Comparison of ENCODE assay signal across 12 cellular contexts in the genomic region with DNA sequence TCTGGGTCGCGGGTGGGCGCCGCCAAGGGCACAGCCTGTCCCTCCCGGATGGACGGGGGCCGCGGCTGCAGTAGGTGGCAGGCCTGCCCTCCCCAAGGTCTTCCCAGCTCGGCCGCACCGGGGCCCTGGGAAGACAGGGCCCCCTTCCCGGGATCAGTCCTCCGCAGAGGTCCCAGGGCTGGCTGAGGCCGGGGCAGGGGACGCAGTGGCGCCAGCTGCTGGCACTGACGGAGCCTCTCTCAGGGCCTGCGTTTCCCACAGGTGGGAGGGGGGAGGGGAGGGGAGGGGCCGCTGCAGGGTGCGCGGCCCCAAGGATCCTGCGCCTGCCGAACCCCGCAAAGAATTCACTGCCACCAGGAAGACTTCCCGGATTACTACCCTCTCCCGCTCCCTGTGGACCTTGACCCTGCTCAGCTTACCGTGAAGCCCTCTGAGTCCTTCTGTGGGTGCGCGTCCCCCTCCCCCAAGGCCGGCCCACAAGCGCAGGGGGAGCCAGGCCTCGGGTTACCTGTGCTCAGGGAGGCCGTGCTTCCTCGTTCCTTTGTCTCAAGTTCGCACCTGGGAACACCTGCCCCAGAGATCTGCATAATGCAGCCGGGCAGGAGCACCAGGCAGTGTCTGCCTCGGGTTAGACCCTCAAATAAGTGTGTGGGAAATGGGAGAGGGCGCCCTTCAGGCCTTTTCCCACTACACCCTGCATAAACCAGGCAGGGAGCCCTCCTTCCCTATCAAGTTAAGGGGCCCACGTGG. TPM values are rescaled to one million over a fixed set of nuclear protein-coding genes. Genes with fewer than 3 reads are reported as not detected.
DNase-seq lines count a peak whose midpoint lies in the region; ATAC-seq, FAIRE-seq and TF ChIP-seq lines count a peak whose summit lies in the region.
"Had no signal": no experiment of that assay in that cellular context is flagged by ENCODE, and none has a peak within 500 bp of the region (broad histone marks: within the 10 kb centered on the region; RNA-seq: fewer than 3 reads in every experiment).

No MANE protein-coding gene starts in this region.

- peaks cover 1% of the 10 kb centered on the region for H3K36me3 Mint-ChIP-seq in activated naive CD4-positive, alpha-beta T cell treated with anti-CD3 and anti-CD28 coated beads, Interleukin-2, amount 50 U/mL, for 24 hours

- H3K4me3 Mint-ChIP-seq in activated naive CD4-positive, alpha-beta T cell treated with anti-CD3 and anti-CD28 coated beads, Interleukin-2, amount 50 U/mL, for 24 hours, result peak overlapping the region; percentile 55

- no peak for FAIRE-seq in GM12878 (lab: Jason Lieb, UNC)
- FAIRE-seq: GM18507 had no signal

- no peak overlapping the region for H3K4me2 ChIP-seq in GM12878 (ENCODE audit: control insufficient read depth, insufficient read depth)
- H3K4me2 ChIP-seq: BLaER1 had no signal

- POLR2A ChIA-PET in GM12878 (lab: Charles Lee), result no interaction called here

- TF ChIP-seq EP300 in GM12878 (IDR thresholded peaks at IDR 0.05; ENCODE audit: borderline replicate concordance in 1 of 2, control insufficient read depth in 1 of 2, low read depth in 2 of 2, low read length in 2 of 2) (no peak), transverse colon (IDR thresholded peaks at IDR 0.05; ENCODE audit: low read depth) (no peak)

- H3K4me3 ChIP-seq in GM12878 (no peak overlapping the region), transverse colon (peak overlapping the region in 3 of 4 donors; percentile 24 to 46 (median 39))
- H3K4me3 ChIP-seq: BLaER1, tibial nerve had no signal

- peaks cover 7% of the 10 kb centered on the region for H3K27me3 Mint-ChIP-seq in activated naive CD4-positive, alpha-beta T cell treated with anti-CD3 and anti-CD28 coated beads, Interleukin-2, amount 50 U/mL, for 24 hours

- no peak for TF ChIP-seq RAD21 in GM12878 (IDR thresholded peaks at IDR 0.05; ENCODE audit: insufficient read depth, low read depth, low read length)

- no peak overlapping the region for H3K27ac Mint-ChIP-seq in activated naive CD4-positive, alpha-beta T cell treated with anti-CD3 and anti-CD28 coated beads, Interleukin-2, amount 50 U/mL, for 24 hours

- ATAC-seq in GM12878, result peak; percentile 36
- no peak for ATAC-seq in GM21447 (IDR thresholded peaks at IDR 0.05; ENCODE audit: unreplicated experiment)

- H3K4me1 ChIP-seq in GM12878 (ENCODE audit: control insufficient read depth, insufficient read depth, low read length) (no peaks in the 10 kb centered on the region), transverse colon (peaks cover 6 to 24% (median 11%) of the 10 kb centered on the region in 4 donors)

- peaks cover 21% of the 10 kb centered on the region for H3K4me1 Mint-ChIP-seq in activated naive CD4-positive, alpha-beta T cell treated with anti-CD3 and anti-CD28 coated beads, Interleukin-2, amount 50 U/mL, for 24 hours

- in situ Hi-C loops in GM12878 (cut with MboI), result no loop called here
- in situ Hi-C loops in transverse colon (cut with MboI; ENCODE audit: low pct_ligation_motif_present in 1 of 4, low pct_unique_long_range_greater_than_20kb in 1 of 4, low sequenced_read_pairs in 3 of 4), result no loop called here
- in situ Hi-C loops in KBM-7 (cut with MboI; ENCODE audit: low pct_unique_long_range_greater_than_20kb, low sequenced_read_pairs), result no loop called here

- DNase-seq in activated naive CD4-positive, alpha-beta T cell treated with anti-CD3 and anti-CD28 coated beads, Interleukin-2, amount 50 U/mL, for 16 hours, result no peak
- DNase-seq in GM12878 (ENCODE audit: low read depth, low spot score) (no peak), left kidney (ENCODE audit: low read depth, low spot score) (peak; percentile 82), transverse colon (peak; percentile 64), NCI-H1105 treated with DMSO at 0.1 percent for 48 hours (lab: John Stamatoyannopoulos, UW) (no peak), KBM-7 (no peak)
- DNase-seq: dermis blood vessel endothelial cell had no signal

- intact Hi-C loops in GM12878 (cut with micrococcal nuclease; ENCODE audit: unreplicated experiment) (no loop called here), transverse colon (cut with DNase I; ENCODE audit: low total_unique reads) (no loop called here)

- WGBS in GM12878 (ENCODE audit: insufficient coverage, insufficient replicate concordance, low lambda C conversion rate, missing lambda C conversion rate), result 36% methylated on average over 33 of the region's 39 CpGs
- WGBS in transverse colon (ENCODE audit: low coverage in 1 of 2), 2 donors, result 30% methylated on average over 28 of the region's 39 CpGs; no CpG with 5 or more reads in 1 of the 2 donors

- TF ChIP-seq POLR2A in GM12878 (IDR thresholded peaks at IDR 0.05; ENCODE audit: low read depth, low read length), result no peak
- no peak for TF ChIP-seq POLR2A in transverse colon (IDR thresholded peaks at IDR 0.05)

- H3K9ac ChIP-seq in GM12878 (ENCODE audit: control insufficient read depth, insufficient read depth, low read length), result no peak overlapping the region
- H3K9ac ChIP-seq: BLaER1 had no signal

- no peaks in the 10 kb centered on the region for H3K79me2 ChIP-seq in GM12878 (ENCODE audit: control insufficient read depth, insufficient read depth, low read length)

- H3K9me3 Mint-ChIP-seq in activated naive CD4-positive, alpha-beta T cell treated with anti-CD3 and anti-CD28 coated beads, Interleukin-2, amount 50 U/mL, for 24 hours, result no peaks in the 10 kb centered on the region

- H3K27ac ChIP-seq in GM12878 (ENCODE audit: control insufficient read depth, insufficient read depth), result no peak overlapping the region
- peak overlapping the region in 2 of 4 donors; percentile 10 to 12 for H3K27ac ChIP-seq in transverse colon
- H3K27ac ChIP-seq: BLaER1, tibial nerve had no signal

- TF ChIP-seq CTCF in GM12878 (IDR thresholded peaks at IDR 0.05 in 2 of 3, conservative IDR thresholded peaks at IDR 0.05 in 1 of 3; ENCODE audit: control insufficient read depth in 2 of 3, extremely low read depth in 1 of 3, insufficient read depth in 1 of 3, low read depth in 3 of 3, low read length in 3 of 3) (no peak), transverse colon (IDR thresholded peaks at IDR 0.05) (no peak)

- BruUV-seq in GM12878 (replicated peaks; lab: Mats Ljungman, UMichigan), result no TSS peak

- H2AFZ ChIP-seq in GM12878 (ENCODE audit: control insufficient read depth, low read depth, low read length), result no peak overlapping the region

- H3K36me3 ChIP-seq in GM12878 (ENCODE audit: control insufficient read depth in 2 of 2, insufficient read depth in 2 of 2, low read length in 1 of 2) (no peaks in the 10 kb centered on the region), transverse colon (no peaks in the 10 kb centered on the region)
- H3K36me3 ChIP-seq: BLaER1 had no signal

- H3K27me3 ChIP-seq in GM12878 (replicated peaks in 1 of 2; ENCODE audit: control insufficient read depth in 2 of 2, insufficient read depth in 2 of 2, low read length in 1 of 2) (peaks cover 1 to 6% of the 10 kb centered on the region in 2 experiments; a peak in 3 of 4 replicates), transverse colon (peaks cover 26% of the 10 kb centered on the region)

- CTCF ChIA-PET in GM12878 (lab: Yijun Ruan, JAX), result no interaction called here

- H4K20me1 ChIP-seq in GM12878 (ENCODE audit: control insufficient read depth, insufficient read depth), result no peaks in the 10 kb centered on the region

- RAD21 ChIA-PET in GM12878 (lab: Charles Lee; ENCODE audit: unreplicated experiment), result no interaction called here

- H3K9me3 ChIP-seq in GM12878 (replicated peaks; ENCODE audit: control insufficient read depth, insufficient read depth, low read length) (no peaks in the 10 kb centered on the region), transverse colon (no peaks in the 10 kb centered on the region)
- H3K9me3 ChIP-seq: BLaER1, tibial nerve had no signal

- SMC1A ChIA-PET in GM12878 (lab: Charles Lee; ENCODE audit: uncharacterized antibody, unreplicated experiment), result no interaction called here

RNA-seq across cellular contexts. Expression of gene LZTS3, which starts 5.1 kb away (rescaled TPM):
- total RNA-seq in GM12878 (2013; cell fraction: nucleolus; rRNA removed), result 4.6 and 5.1 TPM in 2 replicates
- total RNA-seq in GM12878 (2014; rRNA removed), result 0.33 and 0.56 TPM in 2 replicates
- 0.18 TPM in 2 replicates for total RNA-seq in GM12878 (2014; rRNA removed; fragmentation: Illumina TruSeq; extraction: Trizol)
- 0.44 and 0.48 TPM in 2 replicates for total RNA-seq in GM12878 (2021)
- 0.68 TPM for polyA plus RNA-seq in GM12878 (2011; ENCODE audit: low read depth)
- 0.37 and 0.64 TPM in 2 replicates for polyA plus RNA-seq in GM12878 (2011; rRNA removed)
- polyA plus RNA-seq in GM12878 (2011; cell fraction: cytosol; rRNA removed), result 0.90 and 0.95 TPM in 2 replicates
- 3.2 and 3.5 TPM in 2 replicates for polyA plus RNA-seq in GM12878 (2011; cell fraction: nucleus; rRNA removed)
- polyA plus RNA-seq in GM12878 (2012), result 1.4 and 1.7 TPM in 2 replicates
- polyA plus RNA-seq in GM12878 (2014; fragmentation: Illumina TruSeq; extraction: Trizol), result 0.08 and 0.26 TPM in 2 replicates
- polyA plus RNA-seq in GM12878 (2014; fragmentation: Nextera tagmentation; extraction: Ambion mirVana), result under 1 TPM; 0.03 to 0.04 TPM
- polyA plus RNA-seq in GM12878 (2014; rRNA removed), result 0.48 and 0.90 TPM in 2 replicates
- under 1 TPM; 0.08 to 0.11 TPM for polyA plus RNA-seq in GM12878 (2016; fragmentation: Nextera tagmentation; extraction: Ambion mirVana)
- 0.51 and 1.3 TPM in 2 replicates for polyA minus RNA-seq in GM12878 (2011; rRNA and poly(A)+ RNA removed)
- not detected in 2 replicates for polyA minus RNA-seq in GM12878 (2011; cell fraction: cytosol; rRNA and poly(A)+ RNA removed)
- 0.36 and 0.67 TPM in 2 replicates for polyA minus RNA-seq in GM12878 (2011; cell fraction: nucleus; rRNA and poly(A)+ RNA removed)
- 10 to 100 TPM in 2 of 4 donors, 1 to 10 TPM in 2; 9.0 to 13.5 (median 9.7) TPM for total RNA-seq in transverse colon

RNA-seq across cellular contexts. Expression of gene FASTKD5, which starts 8.6 kb away (rescaled TPM):
- 28.4 and 29.8 TPM in 2 replicates for total RNA-seq in GM12878 (2013; cell fraction: nucleolus; rRNA removed)
- total RNA-seq in GM12878 (2014; rRNA removed) (29.8 and 30.4 TPM in 2 replicates), GM12878 (2014; rRNA removed; fragmentation: Illumina TruSeq; extraction: Trizol) (27.0 and 30.0 TPM in 2 replicates), GM12878 (2021) (23.7 and 25.5 TPM in 2 replicates), transverse colon (10 to 100 TPM in 2 of 4 donors, 1 to 10 TPM in 2; 1.9 to 18.6 (median 9.8) TPM)
- 17.5 TPM for polyA plus RNA-seq in GM12878 (2011; ENCODE audit: low read depth)
- polyA plus RNA-seq in GM12878 (2011; rRNA removed) (33.7 and 34.7 TPM in 2 replicates), GM12878 (2014; fragmentation: Illumina TruSeq; extraction: Trizol) (30.0 and 31.4 TPM in 2 replicates), GM12878 (2014; fragmentation: Nextera tagmentation; extraction: Ambion mirVana) (10 to 100 TPM; 23.3 to 38.5 TPM), GM12878 (2014; rRNA removed) (24.0 and 28.0 TPM in 2 replicates), GM12878 (2016; fragmentation: Nextera tagmentation; extraction: Ambion mirVana) (10 to 100 TPM; 39.0 to 41.0 TPM)
- polyA plus RNA-seq in GM12878 (2011; cell fraction: cytosol; rRNA removed), result 19.8 and 23.6 TPM in 2 replicates
- polyA plus RNA-seq in GM12878 (2011; cell fraction: nucleus; rRNA removed), result 21.2 and 22.2 TPM in 2 replicates
- 15.4 and 16.5 TPM in 2 replicates for polyA plus RNA-seq in GM12878 (2012)
- 32.0 and 33.2 TPM in 2 replicates for polyA minus RNA-seq in GM12878 (2011; rRNA and poly(A)+ RNA removed)
- polyA minus RNA-seq in GM12878 (2011; cell fraction: cytosol; rRNA and poly(A)+ RNA removed), result 9.6 and 13.2 TPM in 2 replicates
- 10.4 and 14.2 TPM in 2 replicates for polyA minus RNA-seq in GM12878 (2011; cell fraction: nucleus; rRNA and poly(A)+ RNA removed)

RNA-seq across cellular contexts. Expression of gene UBOX5, which starts 8.6 kb away (rescaled TPM):
- total RNA-seq in GM12878 (2013; cell fraction: nucleolus; rRNA removed), result 4.8 and 5.0 TPM in 2 replicates
- total RNA-seq in GM12878 (2014; rRNA removed) (3.9 and 4.0 TPM in 2 replicates), GM12878 (2014; rRNA removed; fragmentation: Illumina TruSeq; extraction: Trizol) (1.9 and 2.0 TPM in 2 replicates), GM12878 (2021) (4.4 and 5.5 TPM in 2 replicates), transverse colon (10 to 100 TPM in 2 of 4 donors, 1 to 10 TPM in 2; 5.7 to 17.9 (median 11.7) TPM)
- 1.8 TPM for polyA plus RNA-seq in GM12878 (2011; ENCODE audit: low read depth)
- polyA plus RNA-seq in GM12878 (2011; rRNA removed) (1.5 and 1.7 TPM in 2 replicates), GM12878 (2014; fragmentation: Illumina TruSeq; extraction: Trizol) (1.8 and 2.7 TPM in 2 replicates), GM12878 (2014; fragmentation: Nextera tagmentation; extraction: Ambion mirVana) (under 1 TPM; 0.37 to 0.47 TPM), GM12878 (2014; rRNA removed) (2.6 and 2.8 TPM in 2 replicates), GM12878 (2016; fragmentation: Nextera tagmentation; extraction: Ambion mirVana) (1 to 10 TPM; 4.2 to 4.8 TPM)
- 2.2 and 2.4 TPM in 2 replicates for polyA plus RNA-seq in GM12878 (2011; cell fraction: cytosol; rRNA removed)
- polyA plus RNA-seq in GM12878 (2011; cell fraction: nucleus; rRNA removed), result 2.1 and 2.3 TPM in 2 replicates
- 3.0 and 4.2 TPM in 2 replicates for polyA plus RNA-seq in GM12878 (2012)
- 2.8 and 3.3 TPM in 2 replicates for polyA minus RNA-seq in GM12878 (2011; rRNA and poly(A)+ RNA removed)
- 1.1 and 1.9 TPM in 2 replicates for polyA minus RNA-seq in GM12878 (2011; cell fraction: cytosol; rRNA and poly(A)+ RNA removed)
- polyA minus RNA-seq in GM12878 (2011; cell fraction: nucleus; rRNA and poly(A)+ RNA removed), result 0.97 and 1.4 TPM in 2 replicates

RNA-seq across cellular contexts. Expression of gene DDRGK1, which starts 36.2 kb away (rescaled TPM):
- 81.6 and 86.8 TPM in 2 replicates for total RNA-seq in GM12878 (2013; cell fraction: nucleolus; rRNA removed)
- 38.7 and 41.1 TPM in 2 replicates for total RNA-seq in GM12878 (2014; rRNA removed)
- 28.3 and 31.2 TPM in 2 replicates for total RNA-seq in GM12878 (2014; rRNA removed; fragmentation: Illumina TruSeq; extraction: Trizol)
- total RNA-seq in GM12878 (2021), result 40.2 and 55.2 TPM in 2 replicates
- 25.0 TPM for polyA plus RNA-seq in GM12878 (2011; ENCODE audit: low read depth)
- polyA plus RNA-seq in GM12878 (2011; rRNA removed), result 27.8 and 40.7 TPM in 2 replicates
- 40.9 and 41.6 TPM in 2 replicates for polyA plus RNA-seq in GM12878 (2011; cell fraction: cytosol; rRNA removed)
- polyA plus RNA-seq in GM12878 (2011; cell fraction: nucleus; rRNA removed), result 77.0 and 80.1 TPM in 2 replicates
- polyA plus RNA-seq in GM12878 (2012), result 34.0 and 39.2 TPM in 2 replicates
- polyA plus RNA-seq in GM12878 (2014; fragmentation: Illumina TruSeq; extraction: Trizol), result 9.5 and 21.0 TPM in 2 replicates
- 1 to 10 TPM; 4.0 to 8.9 TPM for polyA plus RNA-seq in GM12878 (2014; fragmentation: Nextera tagmentation; extraction: Ambion mirVana)
- 40.8 and 45.0 TPM in 2 replicates for polyA plus RNA-seq in GM12878 (2014; rRNA removed)
- polyA plus RNA-seq in GM12878 (2016; fragmentation: Nextera tagmentation; extraction: Ambion mirVana), result 10 to 100 TPM; 42.0 to 49.5 TPM
- polyA minus RNA-seq in GM12878 (2011; rRNA and poly(A)+ RNA removed), result 14.2 and 17.7 TPM in 2 replicates
- 10.0 and 19.3 TPM in 2 replicates for polyA minus RNA-seq in GM12878 (2011; cell fraction: cytosol; rRNA and poly(A)+ RNA removed)
- polyA minus RNA-seq in GM12878 (2011; cell fraction: nucleus; rRNA and poly(A)+ RNA removed), result 10.9 and 14.4 TPM in 2 replicates
- 10 to 100 TPM; 47.0 to 85.6 (median 80.4) TPM for total RNA-seq in transverse colon

RNA-seq across cellular contexts. Expression of gene ITPA, which starts 41.0 kb away (rescaled TPM):
- 19.1 and 22.1 TPM in 2 replicates for total RNA-seq in GM12878 (2013; cell fraction: nucleolus; rRNA removed)
- total RNA-seq in GM12878 (2014; rRNA removed) (79.8 and 91.8 TPM in 2 replicates), GM12878 (2014; rRNA removed; fragmentation: Illumina TruSeq; extraction: Trizol) (46.5 and 48.4 TPM in 2 replicates), GM12878 (2021) (78.7 and 86.1 TPM in 2 replicates), transverse colon (10 to 100 TPM; 15.0 to 95.7 (median 39.6) TPM)
- 25.0 TPM for polyA plus RNA-seq in GM12878 (2011; ENCODE audit: low read depth)
- polyA plus RNA-seq in GM12878 (2011; rRNA removed) (29.1 and 38.5 TPM in 2 replicates), GM12878 (2014; fragmentation: Illumina TruSeq; extraction: Trizol) (30.8 and 44.4 TPM in 2 replicates), GM12878 (2014; fragmentation: Nextera tagmentation; extraction: Ambion mirVana) (10 to 100 TPM in 1 of 2 experiments, 1 to 10 TPM in 1; 5.5 to 30.2 TPM), GM12878 (2014; rRNA removed) (91.2 and 103 TPM in 2 replicates), GM12878 (2016; fragmentation: Nextera tagmentation; extraction: Ambion mirVana) (100 to 1,000 TPM; 112 to 124 TPM)
- polyA plus RNA-seq in GM12878 (2011; cell fraction: cytosol; rRNA removed), result 54.5 and 77.0 TPM in 2 replicates
- 44.6 and 49.7 TPM in 2 replicates for polyA plus RNA-seq in GM12878 (2011; cell fraction: nucleus; rRNA removed)
- polyA plus RNA-seq in GM12878 (2012), result 43.1 and 47.7 TPM in 2 replicates
- 8.0 and 22.7 TPM in 2 replicates for polyA minus RNA-seq in GM12878 (2011; rRNA and poly(A)+ RNA removed)
- polyA minus RNA-seq in GM12878 (2011; cell fraction: cytosol; rRNA and poly(A)+ RNA removed), result 6.1 and 6.5 TPM in 2 replicates
- polyA minus RNA-seq in GM12878 (2011; cell fraction: nucleus; rRNA and poly(A)+ RNA removed), result 3.1 and 7.1 TPM in 2 replicates

Comparison
In these comparisons a context has a peak if more than half of its experiments do, and no peak if none do; other contexts are left out.
1. DNase-seq: peak in left kidney (single experiment) and transverse colon (single experiment); none in activated naive CD4-positive, alpha-beta T cell treated with anti-CD3 and anti-CD28 coated beads, Interleukin-2, amount 50 U/mL, for 16 hours (single experiment), GM12878 (single experiment), NCI-H1105 treated with DMSO at 0.1 percent for 48 hours (single experiment) and KBM-7 (single experiment).